ENCODE assay signal across 13 cellular contexts in genomic region chr12:25135531-25136154, GRCh38. TPM values are rescaled to one million over a fixed set of nuclear protein-coding genes. Genes with fewer than 3 reads are reported as not detected.
A peak's percentile ranks its signal among the peaks of the same experiment; 100 is the strongest.
DNase-seq lines count a peak whose midpoint lies in the region; FAIRE-seq and TF ChIP-seq lines count a peak whose summit lies in the region.
"Had no signal": no experiment of that assay in that cellular context is flagged by ENCODE, and none has a peak within 500 bp of the region (broad histone marks: within the 10 kb centered on the region; RNA-seq: fewer than 3 reads in every experiment).

No MANE protein-coding gene starts in this region.

- H2AFZ ChIP-seq in keratinocyte (ENCODE audit: control insufficient read depth, low read length), result no peak overlapping the region

- H3K36me3 ChIP-seq in keratinocyte (ENCODE audit: control insufficient read depth in 2 of 2, extremely low read depth in 1 of 2, insufficient read depth in 2 of 2, low read length in 2 of 2), result no peaks in the 10 kb centered on the region

- no peaks in the 10 kb centered on the region for H3K4me1 Mint-ChIP-seq in activated T-helper 1 cell treated with anti-CD3 and anti-CD28 coated beads, Interleukin-12 subunit alpha, Interleukin-12 subunit beta, Interleukin-2, Interleukin-4 antibody, amounts not matched to agents 30 ng/mL and 10 ng/mL and 1 ng/mL, durations not matched to agents 14 hours and 24 hours and 36 hours (ENCODE audit: low read depth)
- H3K4me1 Mint-ChIP-seq: memory B cell had no signal

- intact Hi-C loops in activated T-helper 1 cell treated with anti-CD3 and anti-CD28 coated beads, Interleukin-12 subunit alpha, Interleukin-12 subunit beta, Interleukin-2, Interleukin-4 antibody, amounts not matched to agents 30 ng/mL and 10 ng/mL and 1 ng/mL, durations not matched to agents 14 hours and 24 hours and 36 hours (cut with micrococcal nuclease), result no loop called here
- intact Hi-C loops in posterior vena cava (cut with DNase I), result loop anchor here in 1 of 2 donors (10.0 kb wide), 1 partner anchor 151 kb away; no protein-coding TSS in a partner anchor

- no peak overlapping the region for H3K9ac ChIP-seq in keratinocyte (ENCODE audit: control insufficient read depth, extremely low read depth, insufficient read depth, low read length)
- H3K9ac ChIP-seq: SK-N-SH had no signal

- H3K36me3 Mint-ChIP-seq in activated T-helper 1 cell treated with anti-CD3 and anti-CD28 coated beads, Interleukin-12 subunit alpha, Interleukin-12 subunit beta, Interleukin-2, Interleukin-4 antibody, amounts not matched to agents 30 ng/mL and 10 ng/mL and 1 ng/mL, durations not matched to agents 14 hours and 24 hours and 36 hours (ENCODE audit: low read depth), result no peaks in the 10 kb centered on the region
- H3K36me3 Mint-ChIP-seq: memory B cell had no signal

- peaks cover 11% of the 10 kb centered on the region for H3K4me1 ChIP-seq in keratinocyte (ENCODE audit: control insufficient read depth, extremely low read depth, insufficient read depth, low read length)

- no peak overlapping the region for H3K4me3 ChIP-seq in keratinocyte (ENCODE audit: control insufficient read depth in 2 of 3, extremely low read depth in 1 of 3, insufficient read depth in 2 of 3, low read depth in 1 of 3, low read length in 3 of 3)

- no peaks in the 10 kb centered on the region for H3K27me3 ChIP-seq in keratinocyte (ENCODE audit: control insufficient read depth, extremely low read depth, insufficient read depth, low read length)

- no peaks in the 10 kb centered on the region for H3K9me3 ChIP-seq in keratinocyte (ENCODE audit: control insufficient read depth, low read depth, low read length)
- H3K9me3 ChIP-seq: SK-N-SH had no signal

- DNase-seq in ELF-1 (ENCODE audit: low read depth, low spot score), result peak; percentile 95
- peak; percentile 15 for DNase-seq in HT1080 (ENCODE audit: low read depth)
- peak; percentile 27 for DNase-seq in RPMI8226
- peak; percentile 83 for DNase-seq in keratinocyte (ENCODE audit: low read depth, low spot score)
- DNase-seq in C1 segment of cervical spinal cord (lab: John Stamatoyannopoulos, UW), result no peak
- no peak for DNase-seq in activated T-helper 1 cell treated with anti-CD3 and anti-CD28 coated beads, Interleukin-12 subunit alpha, Interleukin-12 subunit beta, Interleukin-2, Interleukin-4 antibody, amounts not matched to agents 30 ng/mL and 10 ng/mL and 1 ng/mL, durations not matched to agents 14 hours and 24 hours and 36 hours (ENCODE audit: low spot score)
- no peak for DNase-seq in posterior vena cava (ENCODE audit: low spot score)
- DNase-seq: activated T-cell treated with anti-CD3 and anti-CD28 coated beads for 4 hours; NCI-H2029; SK-N-SH; stimulated activated naive CD4-positive, alpha-beta T cell had no signal

- H3K9me1 ChIP-seq in keratinocyte (ENCODE audit: control insufficient read depth, extremely low read depth, insufficient read depth, low read length), result no peaks in the 10 kb centered on the region

- peaks cover 26% of the 10 kb centered on the region for H3K27me3 Mint-ChIP-seq in activated T-helper 1 cell treated with anti-CD3 and anti-CD28 coated beads, Interleukin-12 subunit alpha, Interleukin-12 subunit beta, Interleukin-2, Interleukin-4 antibody, amounts not matched to agents 30 ng/mL and 10 ng/mL and 1 ng/mL, durations not matched to agents 14 hours and 24 hours and 36 hours (ENCODE audit: insufficient read depth)
- H3K27me3 Mint-ChIP-seq: memory B cell had no signal

- peak in 2 of 3 experiments; percentile 22 to 28 for TF ChIP-seq CTCF in keratinocyte (optimal IDR thresholded peaks at IDR 0.05 in 1 of 3, IDR thresholded peaks at IDR 0.05 in 1 of 3, conservative IDR thresholded peaks at IDR 0.05 in 1 of 3; ENCODE audit: extremely low read depth in 1 of 3, insufficient read depth in 2 of 3, low read length in 3 of 3)

- H3K4me2 ChIP-seq in keratinocyte (ENCODE audit: control insufficient read depth, extremely low read depth, insufficient read depth, low read depth, low read length), result no peak overlapping the region
- H3K4me2 ChIP-seq: SK-N-SH had no signal

- H3K27ac ChIP-seq in keratinocyte (ENCODE audit: control insufficient read depth, insufficient read depth, low read length), result peak overlapping the region; percentile 26

- H3K79me2 ChIP-seq in keratinocyte (ENCODE audit: control insufficient read depth, insufficient read depth, low read length), result no peaks in the 10 kb centered on the region

- no peaks in the 10 kb centered on the region for H4K20me1 ChIP-seq in keratinocyte (ENCODE audit: control insufficient read depth, extremely low read depth, insufficient read depth, low read length)

- H3K4me3 Mint-ChIP-seq in activated T-helper 1 cell treated with anti-CD3 and anti-CD28 coated beads, Interleukin-12 subunit alpha, Interleukin-12 subunit beta, Interleukin-2, Interleukin-4 antibody, amounts not matched to agents 30 ng/mL and 10 ng/mL and 1 ng/mL, durations not matched to agents 14 hours and 24 hours and 36 hours, result no peak overlapping the region
- H3K4me3 Mint-ChIP-seq: memory B cell had no signal

- dilution Hi-C loops in keratinocyte (cut with MboI; ENCODE audit: extremely low pct_ligation_motif_present, low sequenced_read_pairs), result no loop called here

- H3K27ac Mint-ChIP-seq in activated T-helper 1 cell treated with anti-CD3 and anti-CD28 coated beads, Interleukin-12 subunit alpha, Interleukin-12 subunit beta, Interleukin-2, Interleukin-4 antibody, amounts not matched to agents 30 ng/mL and 10 ng/mL and 1 ng/mL, durations not matched to agents 14 hours and 24 hours and 36 hours, result no peak overlapping the region
- H3K27ac Mint-ChIP-seq: memory B cell had no signal

- FAIRE-seq in keratinocyte (lab: Jason Lieb, UNC), result peak; percentile 34
- FAIRE-seq: frontal cortex had no signal

- H3K9me3 Mint-ChIP-seq in activated T-helper 1 cell treated with anti-CD3 and anti-CD28 coated beads, Interleukin-12 subunit alpha, Interleukin-12 subunit beta, Interleukin-2, Interleukin-4 antibody, amounts not matched to agents 30 ng/mL and 10 ng/mL and 1 ng/mL, durations not matched to agents 14 hours and 24 hours and 36 hours, result no peaks in the 10 kb centered on the region

RNA-seq across cellular contexts. Expression of gene DNAI7, which starts 59.3 kb away (rescaled TPM):
- total RNA-seq in HT1080 (2014; rRNA removed; shearing (Covaris generic)), result not detected in 2 replicates
- 0.03 and 0.09 TPM in 2 replicates for polyA plus RNA-seq in HT1080 (2015; cell fraction: cytosol; rRNA removed)
- 0.07 and 0.08 TPM in 2 replicates for polyA plus RNA-seq in HT1080 (2015; cell fraction: nucleus; rRNA removed)
- 0.02 to 0.10 TPM (median 0.05 TPM) in 3 replicates for polyA plus RNA-seq in keratinocyte
- polyA plus RNA-seq in keratinocyte (2011; ENCODE audit: low read depth), result 0.52 TPM
- polyA plus RNA-seq in keratinocyte (2011; cell fraction: cytosol; rRNA removed), result 0.21 and 0.23 TPM in 2 replicates
- polyA plus RNA-seq in keratinocyte (2011; cell fraction: nucleus; rRNA removed), result 0.15 and 0.18 TPM in 2 replicates
- 0.30 TPM in 1 of 2 replicates, not detected in the other for polyA plus RNA-seq in keratinocyte (2012; ENCODE audit: low replicate concordance)
- polyA minus RNA-seq in keratinocyte, result 0.10 to 0.22 TPM in 2 of 3 replicates, not detected in the other
- not detected for polyA minus RNA-seq in keratinocyte (2011; cell fraction: cytosol; rRNA and poly(A)+ RNA removed)
- polyA minus RNA-seq in keratinocyte (2011; cell fraction: nucleus; rRNA and poly(A)+ RNA removed), result 0.47 TPM in 1 of 2 replicates, not detected in the other
- 0.23 TPM in 1 of 2 replicates, not detected in the other for total RNA-seq in activated T-helper 1 cell treated with anti-CD3 and anti-CD28 coated beads, Interleukin-12 subunit alpha, Interleukin-12 subunit beta, Interleukin-2, Interleukin-4 antibody, amounts not matched to agents 30 ng/mL and 10 ng/mL and 1 ng/mL, durations not matched to agents 14 hours and 24 hours and 36 hours
- total RNA-seq in posterior vena cava, result 1 to 10 TPM in 1 of 2 donors, not detected in 1; 1.1 TPM

RNA-seq across cellular contexts. Expression of gene ETFRF1, which starts 59.4 kb away (rescaled TPM):
- 6.5 and 7.6 TPM in 2 replicates for total RNA-seq in HT1080 (2014; rRNA removed; shearing (Covaris generic))
- 26.9 and 30.7 TPM in 2 replicates for polyA plus RNA-seq in HT1080 (2015; cell fraction: cytosol; rRNA removed)
- polyA plus RNA-seq in HT1080 (2015; cell fraction: nucleus; rRNA removed), result 10.2 and 16.7 TPM in 2 replicates
- polyA plus RNA-seq in keratinocyte, result 8.0 to 13.6 TPM (median 8.5 TPM) in 3 replicates
- polyA plus RNA-seq in keratinocyte (2011; ENCODE audit: low read depth), result 8.8 TPM
- 10.6 and 19.8 TPM in 2 replicates for polyA plus RNA-seq in keratinocyte (2011; cell fraction: cytosol; rRNA removed)
- 4.6 and 6.9 TPM in 2 replicates for polyA plus RNA-seq in keratinocyte (2011; cell fraction: nucleus; rRNA removed)
- polyA plus RNA-seq in keratinocyte (2012; ENCODE audit: low replicate concordance), result 7.7 and 9.7 TPM in 2 replicates
- polyA minus RNA-seq in keratinocyte, result 0.86 to 6.1 TPM in 2 of 3 replicates, not detected in the other
- polyA minus RNA-seq in keratinocyte (2011; cell fraction: cytosol; rRNA and poly(A)+ RNA removed), result 5.0 TPM
- 1.1 TPM in 2 replicates for polyA minus RNA-seq in keratinocyte (2011; cell fraction: nucleus; rRNA and poly(A)+ RNA removed)
- total RNA-seq in activated T-helper 1 cell treated with anti-CD3 and anti-CD28 coated beads, Interleukin-12 subunit alpha, Interleukin-12 subunit beta, Interleukin-2, Interleukin-4 antibody, amounts not matched to agents 30 ng/mL and 10 ng/mL and 1 ng/mL, durations not matched to agents 14 hours and 24 hours and 36 hours, result 9.7 and 10.4 TPM in 2 replicates
- total RNA-seq in posterior vena cava, result 10 to 100 TPM; 21.2 to 26.5 TPM

Comparison
In these comparisons a context has a peak if more than half of its experiments do, and no peak if none do; other contexts are left out.
1. DNase-seq: peak in ELF-1 (single experiment), HT1080 (single experiment), RPMI8226 (single experiment) and keratinocyte (single experiment); none in C1 segment of cervical spinal cord (0 of 14), activated T-helper 1 cell treated with anti-CD3 and anti-CD28 coated beads, Interleukin-12 subunit alpha, Interleukin-12 subunit beta, Interleukin-2, Interleukin-4 antibody, amounts not matched to agents 30 ng/mL and 10 ng/mL and 1 ng/mL, durations not matched to agents 14 hours and 24 hours and 36 hours (single experiment) and posterior vena cava (single experiment).